Comparison of ENCODE assay signal across 30 cellular contexts in the genomic region with DNA sequence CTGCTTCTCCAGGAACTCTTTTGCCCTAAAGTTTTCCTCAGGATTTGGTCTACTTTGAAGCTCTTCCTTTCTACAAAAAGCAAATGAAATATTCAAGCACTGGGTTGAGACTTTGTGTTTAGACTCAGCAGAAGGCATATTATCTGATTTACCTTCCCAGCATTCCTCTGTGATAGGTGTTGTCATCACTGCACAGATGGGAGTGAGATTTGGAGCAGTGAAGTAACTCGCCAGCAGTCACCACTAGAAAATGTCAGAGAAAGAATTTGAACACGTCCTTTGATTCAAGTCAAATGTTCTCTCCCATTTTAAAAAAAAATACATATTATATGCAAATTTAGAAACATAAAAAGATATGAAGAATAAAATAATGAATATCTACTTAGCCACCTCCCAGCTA.
"Had no signal": no experiment of that assay in that cellular context is flagged by ENCODE, and none has a peak within 500 bp of the region (broad histone marks: within the 10 kb centered on the region; RNA-seq: fewer than 3 reads in every experiment).

No MANE protein-coding gene starts in this region.

- DNase-seq: naive B cell; naive thymus-derived CD8-positive, alpha-beta T cell; nephron progenitor cell; nucleus accumbens; psoas muscle; right cardiac atrium; right lobe of liver; sigmoid colon; small intestine; stimulated activated CD4-positive, alpha-beta T cell treated with anti-CD3 and anti-CD28 coated beads, Interleukin-15, amount 100 ng/mL, for 24 hours; stimulated activated CD4-positive, alpha-beta T cell treated with anti-CD3 and anti-CD28 coated beads, Interleukin-2, amount 100 ng/mL, for 24 hours; stimulated activated CD4-positive, alpha-beta T cell treated with anti-CD3 and anti-CD28 coated beads, Interleukin-2, amount 100 ng/mL, for 48 hours; stimulated activated CD4-positive, alpha-beta T cell treated with anti-CD3 and anti-CD28 coated beads, Interleukin-4, amount 100 ng/mL, for 4 hours; stimulated activated CD8-positive, alpha-beta memory T cell treated with anti-CD3 and anti-CD28 coated beads, Interleukin-4, amount 100 ng/mL, for 48 hours; stimulated activated naive CD4-positive, alpha-beta T cell; stimulated activated naive CD8-positive, alpha-beta T cell treated with anti-CD3 and anti-CD28 coated beads, Interleukin-15, amount 100 ng/mL, for 72 hours; stimulated activated naive CD8-positive, alpha-beta T cell treated with anti-CD3 and anti-CD28 coated beads, Interleukin-15, Interleukin-2, amounts not matched to agents 100 U/mL and 50 U/mL, for 24 hours; substantia nigra; testis; tibial artery; transverse colon; upper lobe of left lung had no signal

- H3K4me1 ChIP-seq: psoas muscle, sigmoid colon, suprapubic skin, testis, tibial artery, transverse colon, upper lobe of left lung, vagina had no signal

- FAIRE-seq: small intestine, urothelium cell line had no signal

- H3K9me3 Mint-ChIP-seq: naive B cell; naive thymus-derived CD8-positive, alpha-beta T cell; natural killer cell treated with Interleukin-12 subunit alpha and Interleukin-12 subunit beta and Interleukin-15 and Interleukin-18, amount 100 ng/mL, for 72 hours; nephron progenitor cell; neural crest cell; stimulated activated memory B cell treated with anti-CD40 and anti-IgM and Interleukin-4, amounts not matched to agents 10 μg/mL and 1 μg/mL and 100 μg/mL, for 72 hours; stimulated activated naive CD8-positive, alpha-beta T cell treated with anti-CD3 and anti-CD28 coated beads, Interleukin-15, amount 100 ng/mL, for 72 hours had no signal

- H3K27ac Mint-ChIP-seq: naive B cell; natural killer cell treated with Interleukin-12 subunit alpha and Interleukin-12 subunit beta and Interleukin-15 and Interleukin-18, amount 100 ng/mL, for 72 hours; nephron progenitor cell; progenitor cell of endocrine pancreas; stimulated activated memory B cell treated with anti-CD40 and anti-IgM and Interleukin-4, amounts not matched to agents 10 μg/mL and 1 μg/mL and 100 μg/mL, for 72 hours; stimulated activated naive CD8-positive, alpha-beta T cell treated with anti-CD3 and anti-CD28 coated beads, Interleukin-15, amount 100 ng/mL, for 72 hours had no signal

- H3K4me3 Mint-ChIP-seq: naive B cell; naive thymus-derived CD8-positive, alpha-beta T cell; natural killer cell treated with Interleukin-12 subunit alpha and Interleukin-12 subunit beta and Interleukin-15 and Interleukin-18, amount 100 ng/mL, for 72 hours; nephron progenitor cell; neural crest cell; stimulated activated memory B cell treated with anti-CD40 and anti-IgM and Interleukin-4, amounts not matched to agents 10 μg/mL and 1 μg/mL and 100 μg/mL, for 72 hours; stimulated activated naive CD8-positive, alpha-beta T cell treated with anti-CD3 and anti-CD28 coated beads, Interleukin-15, amount 100 ng/mL, for 72 hours had no signal

- H3K36me3 ChIP-seq: neutrophil, right lobe of liver, sigmoid colon, suprapubic skin, tibial artery, transverse colon, upper lobe of left lung, vagina had no signal

- H3K27ac ChIP-seq: neutrophil, psoas muscle, right lobe of liver, sigmoid colon, suprapubic skin, testis, tibial artery, transverse colon, upper lobe of left lung, vagina had no signal

- H3K4me3 ChIP-seq: psoas muscle, right lobe of liver, sigmoid colon, suprapubic skin, testis, tibial artery, transverse colon, upper lobe of left lung, vagina had no signal

- H3K9me3 ChIP-seq: neutrophil, psoas muscle, right lobe of liver, sigmoid colon, suprapubic skin, testis, tibial artery, transverse colon, upper lobe of left lung, vagina had no signal

- H3K27me3 Mint-ChIP-seq: natural killer cell treated with Interleukin-12 subunit alpha and Interleukin-12 subunit beta and Interleukin-15 and Interleukin-18, amount 100 ng/mL, for 72 hours; progenitor cell of endocrine pancreas; stimulated activated naive CD8-positive, alpha-beta T cell treated with anti-CD3 and anti-CD28 coated beads, Interleukin-15, amount 100 ng/mL, for 72 hours had no signal

- H3K27me3 ChIP-seq: neutrophil, right lobe of liver, sigmoid colon, suprapubic skin, testis, tibial artery, transverse colon, upper lobe of left lung, vagina had no signal

- H3K36me3 Mint-ChIP-seq: naive B cell; naive thymus-derived CD8-positive, alpha-beta T cell; natural killer cell treated with Interleukin-12 subunit alpha and Interleukin-12 subunit beta and Interleukin-15 and Interleukin-18, amount 100 ng/mL, for 72 hours; stimulated activated memory B cell treated with anti-CD40 and anti-IgM and Interleukin-4, amounts not matched to agents 10 μg/mL and 1 μg/mL and 100 μg/mL, for 72 hours had no signal

- H3K4me1 Mint-ChIP-seq: naive B cell; nephron progenitor cell; stimulated activated memory B cell treated with anti-CD40 and anti-IgM and Interleukin-4, amounts not matched to agents 10 μg/mL and 1 μg/mL and 100 μg/mL, for 72 hours had no signal

- ATAC-seq: naive thymus-derived CD8-positive, alpha-beta T cell; natural killer cell treated with Interleukin-12 subunit alpha and Interleukin-12 subunit beta and Interleukin-15 and Interleukin-18, amount 100 ng/mL, for 72 hours; psoas muscle; right cardiac atrium; right lobe of liver; stimulated activated memory B cell treated with anti-CD40 and anti-IgM and Interleukin-4, amounts not matched to agents 10 μg/mL and 1 μg/mL and 100 μg/mL, for 72 hours; stimulated activated naive CD8-positive, alpha-beta T cell treated with anti-CD3 and anti-CD28 coated beads, Interleukin-15, amount 100 ng/mL, for 72 hours; stimulated activated naive CD8-positive, alpha-beta T cell treated with anti-CD3 and anti-CD28 coated beads, Interleukin-15, Interleukin-2, amounts not matched to agents 100 U/mL and 50 U/mL, for 24 hours had no signal
